ENCODE assay signal across 9 cellular contexts in the genomic region with DNA sequence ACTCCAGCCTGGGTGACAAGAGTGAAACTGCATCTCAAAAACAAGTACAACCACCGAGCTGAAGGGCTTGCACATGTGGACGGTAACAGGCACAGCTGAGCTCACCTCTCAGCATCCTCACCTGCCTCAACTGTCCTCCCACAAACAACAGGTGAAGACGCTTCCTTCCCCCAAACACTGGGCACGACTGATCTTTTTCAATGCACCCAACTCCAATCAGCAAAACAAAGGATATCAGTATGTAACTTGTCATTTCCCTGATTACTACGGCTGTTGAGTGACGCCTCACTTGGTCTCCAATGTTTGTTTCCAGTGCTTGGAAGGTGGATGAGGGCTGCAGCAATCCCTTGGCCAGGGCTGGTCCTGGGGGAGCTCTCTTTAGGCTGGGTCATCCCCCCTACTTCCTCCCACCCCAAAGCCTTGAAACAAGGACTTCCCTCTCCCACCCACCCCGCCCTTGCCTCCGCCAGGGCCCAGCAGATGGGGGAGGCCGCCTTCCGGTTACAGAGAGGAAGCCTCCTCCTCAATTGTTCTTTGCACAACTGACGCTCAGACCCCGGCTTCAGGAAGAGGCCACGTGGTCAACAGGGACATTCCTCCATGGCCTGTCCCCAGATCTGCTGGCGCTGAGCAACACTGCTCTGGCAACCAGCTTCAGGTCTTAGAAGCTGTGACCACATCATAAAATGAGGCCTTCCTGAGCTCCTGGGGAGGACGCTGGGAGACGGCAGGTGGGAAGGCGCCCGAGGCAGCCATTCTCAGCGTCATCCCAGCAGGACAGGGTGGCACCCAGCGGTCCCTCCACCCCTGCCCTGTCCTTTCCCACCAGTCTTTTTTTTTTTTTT. TPM values are rescaled to one million over a fixed set of nuclear protein-coding genes. Genes with fewer than 3 reads are reported as not detected.
DNase-seq lines count a peak whose midpoint lies in the region; ATAC-seq and TF ChIP-seq lines count a peak whose summit lies in the region.
"Had no signal": no experiment of that assay in that cellular context is flagged by ENCODE, and none has a peak within 500 bp of the region (broad histone marks: within the 10 kb centered on the region; RNA-seq: fewer than 3 reads in every experiment).

No MANE protein-coding gene starts in this region.

- H3K4me1 Mint-ChIP-seq in activated T-helper 1 cell treated with anti-CD3 and anti-CD28 coated beads, Interleukin-12 subunit alpha, Interleukin-12 subunit beta, Interleukin-2, Interleukin-4 antibody, amounts not matched to agents 30 ng/mL and 10 ng/mL and 1 ng/mL, durations not matched to agents 14 hours and 24 hours and 36 hours (ENCODE audit: low read depth): peaks cover 75% of the 10 kb centered on the region

- peaks cover 0 to 4% of the 10 kb centered on the region in 2 donors for H3K27me3 ChIP-seq in tibial nerve

- peak in 1 of 2 donors; percentile 26 for TF ChIP-seq POLR2A in tibial nerve (IDR thresholded peaks at IDR 0.05)

- no peaks in the 10 kb centered on the region for H3K36me3 ChIP-seq in tibial nerve

- peak overlapping the region in 1 of 4 donors; percentile 19 for H3K4me3 ChIP-seq in tibial nerve

- H3K36me3 Mint-ChIP-seq in activated T-helper 1 cell treated with anti-CD3 and anti-CD28 coated beads, Interleukin-12 subunit alpha, Interleukin-12 subunit beta, Interleukin-2, Interleukin-4 antibody, amounts not matched to agents 30 ng/mL and 10 ng/mL and 1 ng/mL, durations not matched to agents 14 hours and 24 hours and 36 hours (ENCODE audit: low read depth): peaks cover 40% of the 10 kb centered on the region

- no peaks in the 10 kb centered on the region for H3K9me3 ChIP-seq in tibial nerve

- 62 to 64% methylated on average over 14 to 16 of the region's 20 CpGs for WGBS in tibial nerve, 2 donors

- TF ChIP-seq EP300 in tibial nerve (IDR thresholded peaks at IDR 0.05): no peak

- no peak for TF ChIP-seq CTCF in tibial nerve (IDR thresholded peaks at IDR 0.05)

- intact Hi-C loops in activated T-helper 1 cell treated with anti-CD3 and anti-CD28 coated beads, Interleukin-12 subunit alpha, Interleukin-12 subunit beta, Interleukin-2, Interleukin-4 antibody, amounts not matched to agents 30 ng/mL and 10 ng/mL and 1 ng/mL, durations not matched to agents 14 hours and 24 hours and 36 hours (cut with micrococcal nuclease): loop anchor here (1.0 to 5.0 kb wide), 6 partner anchors 8 to 1383 kb away; a partner anchor contains a TSS
- intact Hi-C loops in left colon (cut with DNase I, micrococcal nuclease): no loop called here

- H3K27ac Mint-ChIP-seq in activated T-helper 1 cell treated with anti-CD3 and anti-CD28 coated beads, Interleukin-12 subunit alpha, Interleukin-12 subunit beta, Interleukin-2, Interleukin-4 antibody, amounts not matched to agents 30 ng/mL and 10 ng/mL and 1 ng/mL, durations not matched to agents 14 hours and 24 hours and 36 hours: peak overlapping the region; percentile 86

- ATAC-seq in left colon (peak; percentile 35), GM19035 (IDR thresholded peaks at IDR 0.05; ENCODE audit: unreplicated experiment) (no peak), GM18873 (IDR thresholded peaks at IDR 0.05; ENCODE audit: low FRiP score, unreplicated experiment) (no peak)

- no peaks in the 10 kb centered on the region for H3K9me3 Mint-ChIP-seq in activated T-helper 1 cell treated with anti-CD3 and anti-CD28 coated beads, Interleukin-12 subunit alpha, Interleukin-12 subunit beta, Interleukin-2, Interleukin-4 antibody, amounts not matched to agents 30 ng/mL and 10 ng/mL and 1 ng/mL, durations not matched to agents 14 hours and 24 hours and 36 hours

- DNase-seq in NCI-H146 (lab: John Stamatoyannopoulos, UW) (peak; percentile 16), NCI-H146 treated with DMSO at 0.1 percent for 48 hours (lab: John Stamatoyannopoulos, UW; ENCODE audit: unreplicated experiment) (no peak), left colon (peak; percentile 49 to 62), tibial nerve (ENCODE audit: low spot score in 2 of 2) (peak; percentile 38 to 53), NCI-H1105 treated with DMSO at 0.1 percent for 48 hours (lab: John Stamatoyannopoulos, UW) (no peak)
- no peak for DNase-seq in activated T-helper 1 cell treated with anti-CD3 and anti-CD28 coated beads, Interleukin-12 subunit alpha, Interleukin-12 subunit beta, Interleukin-2, Interleukin-4 antibody, amounts not matched to agents 30 ng/mL and 10 ng/mL and 1 ng/mL, durations not matched to agents 14 hours and 24 hours and 36 hours (ENCODE audit: low spot score)

- H3K4me1 ChIP-seq in tibial nerve: peaks cover 0 to 49% (median 12%) of the 10 kb centered on the region in 4 donors

- H3K4me3 Mint-ChIP-seq in activated T-helper 1 cell treated with anti-CD3 and anti-CD28 coated beads, Interleukin-12 subunit alpha, Interleukin-12 subunit beta, Interleukin-2, Interleukin-4 antibody, amounts not matched to agents 30 ng/mL and 10 ng/mL and 1 ng/mL, durations not matched to agents 14 hours and 24 hours and 36 hours: peak overlapping the region; percentile 100

- H3K27ac ChIP-seq in tibial nerve: peak overlapping the region in 3 of 4 donors; percentile 66 to 85 (median 82)
- H3K27ac ChIP-seq: 22Rv1 had no signal

- H3K27me3 Mint-ChIP-seq in activated T-helper 1 cell treated with anti-CD3 and anti-CD28 coated beads, Interleukin-12 subunit alpha, Interleukin-12 subunit beta, Interleukin-2, Interleukin-4 antibody, amounts not matched to agents 30 ng/mL and 10 ng/mL and 1 ng/mL, durations not matched to agents 14 hours and 24 hours and 36 hours (ENCODE audit: insufficient read depth): no peaks in the 10 kb centered on the region

RNA-seq across cellular contexts. Expression of a gene that starts 5.9 kb away (rescaled TPM):
- 52.8 and 54.3 TPM in 2 replicates for total RNA-seq in activated T-helper 1 cell treated with anti-CD3 and anti-CD28 coated beads, Interleukin-12 subunit alpha, Interleukin-12 subunit beta, Interleukin-2, Interleukin-4 antibody, amounts not matched to agents 30 ng/mL and 10 ng/mL and 1 ng/mL, durations not matched to agents 14 hours and 24 hours and 36 hours
- total RNA-seq in left colon (1 to 10 TPM in 1 of 2 donors, under 1 TPM in 1; 0.85 to 2.7 TPM), tibial nerve (1 to 10 TPM; 2.5 to 4.8 (median 4.2) TPM)

RNA-seq across cellular contexts. Expression of a gene that starts 19.1 kb away (rescaled TPM):
- total RNA-seq in activated T-helper 1 cell treated with anti-CD3 and anti-CD28 coated beads, Interleukin-12 subunit alpha, Interleukin-12 subunit beta, Interleukin-2, Interleukin-4 antibody, amounts not matched to agents 30 ng/mL and 10 ng/mL and 1 ng/mL, durations not matched to agents 14 hours and 24 hours and 36 hours: 0.10 TPM in 1 of 2 replicates, not detected in the other
- total RNA-seq in left colon (1 to 10 TPM in 1 of 2 donors, under 1 TPM in 1; 0.43 to 1.1 TPM), tibial nerve (10 to 100 TPM; 14.4 to 24.6 (median 21.5) TPM)

Comparison
In these comparisons a context has a peak if more than half of its experiments do, and no peak if none do; other contexts are left out.
1. DNase-seq: peak in NCI-H146 (single experiment), left colon (2 of 2) and tibial nerve (2 of 2); none in NCI-H146 treated with DMSO at 0.1 percent for 48 hours (single experiment), activated T-helper 1 cell treated with anti-CD3 and anti-CD28 coated beads, Interleukin-12 subunit alpha, Interleukin-12 subunit beta, Interleukin-2, Interleukin-4 antibody, amounts not matched to agents 30 ng/mL and 10 ng/mL and 1 ng/mL, durations not matched to agents 14 hours and 24 hours and 36 hours (single experiment) and NCI-H1105 treated with DMSO at 0.1 percent for 48 hours (single experiment).
2. RNA of a gene that starts 19.1 kb away (total RNA-seq): 14.4 to 24.6 TPM in tibial nerve; 0.43 to 1.1 TPM in left colon and 0.10 TPM in activated T-helper 1 cell treated with anti-CD3 and anti-CD28 coated beads, Interleukin-12 subunit alpha, Interleukin-12 subunit beta, Interleukin-2, Interleukin-4 antibody, amounts not matched to agents 30 ng/mL and 10 ng/mL and 1 ng/mL, durations not matched to agents 14 hours and 24 hours and 36 hours; every median in the first group is over 4 times any median in the second.